In the genomic region with DNA sequence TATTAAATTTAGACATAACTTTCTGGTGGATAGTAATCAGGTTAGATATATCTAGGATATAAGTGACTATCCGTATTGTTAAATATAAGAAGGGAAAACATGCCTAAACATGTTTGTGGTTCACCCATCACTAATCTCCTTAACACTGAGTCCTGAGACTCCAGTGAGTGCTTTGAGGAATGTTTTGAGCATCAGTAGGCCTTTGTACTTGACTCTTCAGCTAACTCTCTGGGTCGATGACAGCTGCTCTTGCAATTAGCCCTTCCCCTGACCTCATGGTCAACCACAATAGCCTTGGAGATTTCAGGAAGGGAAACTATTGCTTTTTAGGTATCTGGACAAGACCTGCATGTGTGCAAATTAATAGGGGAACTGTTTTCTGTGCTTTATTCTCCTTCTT, we compare ENCODE assay signal across 1 cellular context.
TF ChIP-seq lines count a peak whose summit lies in the region.

No MANE protein-coding gene starts in this region.

TF ChIP-seq in HepG2, 621 proteins besides CTCF, POLR2A, EP300 and RAD21 (continued from another document):
- TF ChIP-seq, protein P1, sequence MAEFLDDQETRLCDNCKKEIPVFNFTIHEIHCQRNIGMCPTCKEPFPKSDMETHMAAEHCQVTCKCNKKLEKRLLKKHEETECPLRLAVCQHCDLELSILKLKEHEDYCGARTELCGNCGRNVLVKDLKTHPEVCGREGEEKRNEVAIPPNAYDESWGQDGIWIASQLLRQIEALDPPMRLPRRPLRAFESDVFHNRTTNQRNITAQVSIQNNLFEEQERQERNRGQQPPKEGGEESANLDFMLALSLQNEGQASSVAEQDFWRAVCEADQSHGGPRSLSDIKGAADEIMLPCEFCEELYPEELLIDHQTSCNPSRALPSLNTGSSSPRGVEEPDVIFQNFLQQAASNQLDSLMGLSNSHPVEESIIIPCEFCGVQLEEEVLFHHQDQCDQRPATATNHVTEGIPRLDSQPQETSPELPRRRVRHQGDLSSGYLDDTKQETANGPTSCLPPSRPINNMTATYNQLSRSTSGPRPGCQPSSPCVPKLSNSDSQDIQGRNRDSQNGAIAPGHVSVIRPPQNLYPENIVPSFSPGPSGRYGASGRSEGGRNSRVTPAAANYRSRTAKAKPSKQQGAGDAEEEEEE (CRISPR knock-in tag; IDR thresholded peaks at IDR 0.05; ENCODE audit: borderline replicate concordance), result no peak
- TF ChIP-seq, protein P2, sequence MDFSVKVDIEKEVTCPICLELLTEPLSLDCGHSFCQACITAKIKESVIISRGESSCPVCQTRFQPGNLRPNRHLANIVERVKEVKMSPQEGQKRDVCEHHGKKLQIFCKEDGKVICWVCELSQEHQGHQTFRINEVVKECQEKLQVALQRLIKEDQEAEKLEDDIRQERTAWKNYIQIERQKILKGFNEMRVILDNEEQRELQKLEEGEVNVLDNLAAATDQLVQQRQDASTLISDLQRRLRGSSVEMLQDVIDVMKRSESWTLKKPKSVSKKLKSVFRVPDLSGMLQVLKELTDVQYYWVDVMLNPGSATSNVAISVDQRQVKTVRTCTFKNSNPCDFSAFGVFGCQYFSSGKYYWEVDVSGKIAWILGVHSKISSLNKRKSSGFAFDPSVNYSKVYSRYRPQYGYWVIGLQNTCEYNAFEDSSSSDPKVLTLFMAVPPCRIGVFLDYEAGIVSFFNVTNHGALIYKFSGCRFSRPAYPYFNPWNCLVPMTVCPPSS (IDR thresholded peaks at IDR 0.05), result no peak
- TF ChIP-seq, protein P3, sequence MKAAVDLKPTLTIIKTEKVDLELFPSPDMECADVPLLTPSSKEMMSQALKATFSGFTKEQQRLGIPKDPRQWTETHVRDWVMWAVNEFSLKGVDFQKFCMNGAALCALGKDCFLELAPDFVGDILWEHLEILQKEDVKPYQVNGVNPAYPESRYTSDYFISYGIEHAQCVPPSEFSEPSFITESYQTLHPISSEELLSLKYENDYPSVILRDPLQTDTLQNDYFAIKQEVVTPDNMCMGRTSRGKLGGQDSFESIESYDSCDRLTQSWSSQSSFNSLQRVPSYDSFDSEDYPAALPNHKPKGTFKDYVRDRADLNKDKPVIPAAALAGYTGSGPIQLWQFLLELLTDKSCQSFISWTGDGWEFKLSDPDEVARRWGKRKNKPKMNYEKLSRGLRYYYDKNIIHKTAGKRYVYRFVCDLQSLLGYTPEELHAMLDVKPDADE (CRISPR knock-in tag; IDR thresholded peaks at IDR 0.05), result no peak
- TF ChIP-seq, protein P4, sequence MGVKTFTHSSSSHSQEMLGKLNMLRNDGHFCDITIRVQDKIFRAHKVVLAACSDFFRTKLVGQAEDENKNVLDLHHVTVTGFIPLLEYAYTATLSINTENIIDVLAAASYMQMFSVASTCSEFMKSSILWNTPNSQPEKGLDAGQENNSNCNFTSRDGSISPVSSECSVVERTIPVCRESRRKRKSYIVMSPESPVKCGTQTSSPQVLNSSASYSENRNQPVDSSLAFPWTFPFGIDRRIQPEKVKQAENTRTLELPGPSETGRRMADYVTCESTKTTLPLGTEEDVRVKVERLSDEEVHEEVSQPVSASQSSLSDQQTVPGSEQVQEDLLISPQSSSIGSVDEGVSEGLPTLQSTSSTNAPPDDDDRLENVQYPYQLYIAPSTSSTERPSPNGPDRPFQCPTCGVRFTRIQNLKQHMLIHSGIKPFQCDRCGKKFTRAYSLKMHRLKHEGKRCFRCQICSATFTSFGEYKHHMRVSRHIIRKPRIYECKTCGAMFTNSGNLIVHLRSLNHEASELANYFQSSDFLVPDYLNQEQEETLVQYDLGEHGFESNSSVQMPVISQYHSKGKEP (CRISPR knock-in tag; IDR thresholded peaks at IDR 0.05), result no peak
- no peak for TF ChIP-seq ZNF124 (CRISPR knock-in tag; IDR thresholded peaks at IDR 0.05)
